Comparison of ENCODE assay signal across 2 cellular contexts in genomic region chr5:159133041-159133741, GRCh38.
TF ChIP-seq lines count a peak whose summit lies in the region.

No MANE protein-coding gene starts in this region.

TF ChIP-seq in HCT116, 20 proteins besides CTCF, POLR2A, EP300 and RAD21 (continued from another document):
- no peak for TF ChIP-seq ZNF274 (IDR thresholded peaks at IDR 0.05; ENCODE audit: low read depth, low read length)
- TF ChIP-seq SIN3A (IDR thresholded peaks at IDR 0.05; ENCODE audit: low read depth): no peak
- TF ChIP-seq YY1 (IDR thresholded peaks at IDR 0.05; ENCODE audit: extremely low read depth, insufficient replicate concordance, low read depth, low read length): no peak
- TF ChIP-seq EZH2 (IDR thresholded peaks at IDR 0.05): no peak
- TF ChIP-seq TCF7L2 (IDR thresholded peaks at IDR 0.05; ENCODE audit: borderline replicate concordance, extremely low read depth, insufficient read depth, insufficient read length): no peak
- no peak for TF ChIP-seq CBX3 (IDR thresholded peaks at IDR 0.05; ENCODE audit: low read depth)
- no peak for TF ChIP-seq REST (IDR thresholded peaks at IDR 0.05; ENCODE audit: low read depth)
- no peak for TF ChIP-seq FOSL1 (IDR thresholded peaks at IDR 0.05; ENCODE audit: low read depth)
- no peak for TF ChIP-seq ZBTB33 (IDR thresholded peaks at IDR 0.05; ENCODE audit: extremely low read depth, insufficient replicate concordance, low read length)
- no peak for TF ChIP-seq MAX (IDR thresholded peaks at IDR 0.05)
- no peak for TF ChIP-seq ATF3 (IDR thresholded peaks at IDR 0.05)
- TF ChIP-seq POLR2AphosphoS5 (IDR thresholded peaks at IDR 0.05; ENCODE audit: low read depth, low read length): no peak

TF ChIP-seq in GM12878, 131 proteins besides CTCF, POLR2A, EP300 and RAD21 (continued from another document):
- no peak for TF ChIP-seq E4F1 (IDR thresholded peaks at IDR 0.05; ENCODE audit: borderline replicate concordance, partially characterized antibody)
- TF ChIP-seq MXI1 (IDR thresholded peaks at IDR 0.05; ENCODE audit: low read depth, low read length): peak; percentile 23; the same call in 1 of the 2 replicates
- 0 out of 4 replicates have a peak, but pooled peaks of 1 of the 2 experiments have one; percentile 14 for TF ChIP-seq BHLHE40 (IDR thresholded peaks at IDR 0.05; ENCODE audit: borderline replicate concordance in 1 of 2, low read depth in 2 of 2, low read length in 1 of 2)
- no peak for TF ChIP-seq CBFB (IDR thresholded peaks at IDR 0.05; ENCODE audit: low read depth)
- peak; percentile 86 for TF ChIP-seq JUNB (IDR thresholded peaks at IDR 0.05)
- no peak for TF ChIP-seq NKRF (conservative IDR thresholded peaks at IDR 0.05)
- peak; percentile 94 for TF ChIP-seq IRF4 (IDR thresholded peaks at IDR 0.05; ENCODE audit: low read depth, low read length)
- peak; percentile 79 for TF ChIP-seq JUND (IDR thresholded peaks at IDR 0.05; ENCODE audit: low read depth, low read length)
- TF ChIP-seq RAD51 (IDR thresholded peaks at IDR 0.05): no peak
